10 cellular contexts compared by ENCODE assay signal in genomic region chr12:81520064-81520945, GRCh38.
DNase-seq lines count a peak whose midpoint lies in the region; ATAC-seq and TF ChIP-seq lines count a peak whose summit lies in the region.
"Had no signal": no experiment of that assay in that cellular context is flagged by ENCODE, and none has a peak within 500 bp of the region (broad histone marks: within the 10 kb centered on the region; RNA-seq: fewer than 3 reads in every experiment).

No MANE protein-coding gene starts in this region.

- no peaks in the 10 kb centered on the region for H3K27me3 ChIP-seq in lung (ENCODE audit: control insufficient read depth, insufficient read depth)

- H3K9me3 ChIP-seq in lung (ENCODE audit: control insufficient read depth in 2 of 2, insufficient read depth in 1 of 2, low read length in 1 of 2) = no peaks in the 10 kb centered on the region

- DNase-seq in GM12865 (ENCODE audit: low read depth) (peak; percentile 10), NCI-H774 (lab: John Stamatoyannopoulos, UW) (peak; percentile 68), lung (ENCODE audit: low spot score) (no peak), NCI-H82 treated with DMSO at 0.1 percent for 48 hours (lab: John Stamatoyannopoulos, UW; ENCODE audit: unreplicated experiment) (no peak), germinal center (ENCODE audit: low spot score) (no peak), NCI-H1092 treated with DMSO at 0.1 percent for 48 hours (lab: John Stamatoyannopoulos, UW) (no peak)
- no peak for DNase-seq in central memory CD4-positive, alpha-beta T cell
- DNase-seq: NCI-H526; stimulated activated naive CD8-positive, alpha-beta T cell treated with anti-CD3 and anti-CD28 coated beads, Interleukin-15, Interleukin-2, amounts not matched to agents 100 U/mL and 50 U/mL, for 24 hours had no signal

- no peaks in the 10 kb centered on the region for H3K36me3 ChIP-seq in lung (ENCODE audit: control insufficient read depth in 2 of 2, insufficient read depth in 2 of 2, low read length in 2 of 2)

- H3K4me1 ChIP-seq in lung (ENCODE audit: control insufficient read depth in 2 of 2, insufficient read depth in 2 of 2, low read length in 2 of 2) = peaks cover 0 to 3% of the 10 kb centered on the region in 2 donors

- TF ChIP-seq CTCF in GM12865 (IDR thresholded peaks at IDR 0.05; ENCODE audit: insufficient read depth, low read depth, low read length, missing control alignments) (no peak), lung (IDR thresholded peaks at IDR 0.05; ENCODE audit: control extremely low read depth, extremely low read depth) (no peak)

- no peak overlapping the region for H3K4me3 ChIP-seq in GM12865 (ENCODE audit: low read depth, low read length)
- no peak overlapping the region for H3K4me3 ChIP-seq in lung

- 59 to 63% methylated on average over 6 of the region's 6 CpGs for WGBS in lung, 2 donors

- no peak overlapping the region for H3K27ac ChIP-seq in lung (ENCODE audit: low read depth in 1 of 2, low read length in 1 of 2)

- ATAC-seq in GM21786 (IDR thresholded peaks at IDR 0.05; ENCODE audit: unreplicated experiment) (peak; percentile 84), lung (ENCODE audit: insufficient read depth, low FRiP score) (peak; percentile 48)
- ATAC-seq: stimulated activated naive CD8-positive, alpha-beta T cell treated with anti-CD3 and anti-CD28 coated beads, Interleukin-15, Interleukin-2, amounts not matched to agents 100 U/mL and 50 U/mL, for 24 hours had no signal

Comparison
In these comparisons a context has a peak if more than half of its experiments do, and no peak if none do; other contexts are left out.
1. DNase-seq: peak in GM12865 (single experiment) and NCI-H774 (single experiment); none in lung (single experiment), NCI-H82 treated with DMSO at 0.1 percent for 48 hours (single experiment), central memory CD4-positive, alpha-beta T cell (single experiment), germinal center (single experiment) and NCI-H1092 treated with DMSO at 0.1 percent for 48 hours (single experiment).